10 cellular contexts compared by ENCODE assay signal in genomic region chr1:84698151-84698651, GRCh38. TPM values are rescaled to one million over a fixed set of nuclear protein-coding genes. Genes with fewer than 3 reads are reported as not detected.
DNase-seq lines count a peak whose midpoint lies in the region; ATAC-seq and TF ChIP-seq lines count a peak whose summit lies in the region.
"Had no signal": no experiment of that assay in that cellular context is flagged by ENCODE, and none has a peak within 500 bp of the region (broad histone marks: within the 10 kb centered on the region; RNA-seq: fewer than 3 reads in every experiment).

No MANE protein-coding gene starts in this region.

- TF ChIP-seq CTCF in HEK293 (tag by site-specific recombination; IDR thresholded peaks at IDR 0.05) (no peak), heart right ventricle (IDR thresholded peaks at IDR 0.05) (no peak), suprapubic skin (IDR thresholded peaks at IDR 0.05) (no peak)
- TF ChIP-seq CTCF in CD4-positive, alpha-beta T cell (IDR thresholded peaks at IDR 0.05): no peak

- H3K27me3 Mint-ChIP-seq in CD4-positive, alpha-beta T cell: peaks cover 10% of the 10 kb centered on the region

- DNase-seq in amniotic epithelial cell (ENCODE audit: low read depth) (peak; percentile 84), heart right ventricle (no peak), suprapubic skin (ENCODE audit: low spot score in 2 of 2) (no peak), NOMO-1 treated with dmso at 0.1 percent for 144 hours (lab: John Stamatoyannopoulos, UW; ENCODE audit: unreplicated experiment) (no peak), activated gamma-delta T cell (lab: John Stamatoyannopoulos, UW) (no peak)
- DNase-seq in CD4-positive, alpha-beta T cell: no peak
- DNase-seq: activated B cell treated with CpG ODN at 0.5 μM for 24 hours, NCI-H1694 had no signal

- H3K27ac ChIP-seq in HEK293 (ENCODE audit: extremely low read depth, low read depth, low read length) (no peak overlapping the region), heart right ventricle (peak overlapping the region in 7 of 10 donors; percentile 14 to 65 (median 55)), suprapubic skin (peak overlapping the region; percentile 61)
- H3K27ac ChIP-seq in CD4-positive, alpha-beta T cell (ENCODE audit: low read depth, low read length): no peak overlapping the region

- no peak for TF ChIP-seq EP300 in suprapubic skin (IDR thresholded peaks at IDR 0.05)

- intact Hi-C loops in heart right ventricle (cut with DNase I): loop anchor here in 1 of 10 donors (10.0 kb wide), 1 partner anchor 73 kb away; no protein-coding TSS in a partner anchor
- intact Hi-C loops in CD4-positive, alpha-beta T cell (cut with DNase I, micrococcal nuclease): loop anchor here (5.0 to 10.0 kb wide), 4 partner anchors 193 to 553 kb away; partner anchors contain the start of genes GNG5 (in 1 of the 2), PRKACB (in 1 of the 2), RPF1 (in 1 of the 2) and SPATA1 (in 1 of the 2)

- 27 to 39% methylated on average over 1 of the region's 1 CpG for whole genome bisulfite sequencing in heart right ventricle, 2 donors
- WGBS in suprapubic skin: 0% methylated on average over 1 of the region's 1 CpG

- H3K36me3 Mint-ChIP-seq in CD4-positive, alpha-beta T cell (ENCODE audit: low read depth): no peaks in the 10 kb centered on the region

- H3K27me3 ChIP-seq in heart right ventricle (no peaks in the 10 kb centered on the region), suprapubic skin (no peaks in the 10 kb centered on the region)
- H3K27me3 ChIP-seq in CD4-positive, alpha-beta T cell (ENCODE audit: control insufficient read depth, insufficient read depth, low read length): peaks cover 4% of the 10 kb centered on the region

- no peak for TF ChIP-seq POLR2A in suprapubic skin (IDR thresholded peaks at IDR 0.05)

- peaks cover 5% of the 10 kb centered on the region for H3K4me1 ChIP-seq in HEK293 (ENCODE audit: control insufficient read depth, insufficient read depth, low read length)
- peaks cover 0 to 32% (median 0%) of the 10 kb centered on the region in 9 donors for H3K4me1 ChIP-seq in heart right ventricle
- H3K4me1 ChIP-seq in suprapubic skin: peaks cover 14% of the 10 kb centered on the region

- H3K4me3 ChIP-seq in HEK293 (ENCODE audit: low read depth, low read length): no peak overlapping the region
- H3K4me3 ChIP-seq in heart right ventricle: no peak overlapping the region
- H3K4me3 ChIP-seq in suprapubic skin: no peak overlapping the region

- H3K4me1 Mint-ChIP-seq in CD4-positive, alpha-beta T cell (ENCODE audit: low read depth): peaks cover 40% of the 10 kb centered on the region

- ATAC-seq in heart right ventricle (peak in 6 of 8 donors; percentile 71 to 78 (median 75)), GM21786 (IDR thresholded peaks at IDR 0.05; ENCODE audit: unreplicated experiment) (no peak)
- no peak for ATAC-seq in CD4-positive, alpha-beta T cell (ENCODE audit: poor library complexity)

- H3K9me3 ChIP-seq in HEK293 (ENCODE audit: control insufficient read depth, insufficient read depth, low read depth, low read length) (no peaks in the 10 kb centered on the region), heart right ventricle (no peaks in the 10 kb centered on the region), suprapubic skin (no peaks in the 10 kb centered on the region)
- no peaks in the 10 kb centered on the region for H3K9me3 ChIP-seq in CD4-positive, alpha-beta T cell (ENCODE audit: control insufficient read depth, low read length)

- H3K36me3 ChIP-seq in HEK293 (ENCODE audit: control insufficient read depth in 2 of 2, insufficient read depth in 1 of 2, low read length in 2 of 2) (no peaks in the 10 kb centered on the region), heart right ventricle (no peaks in the 10 kb centered on the region), suprapubic skin (no peaks in the 10 kb centered on the region)

- CTCF ChIA-PET in HEK293 (lab: Yijun Ruan, JAX): interaction anchor here (0.5 to 0.7 kb wide), 2 partner anchors 50 to 260 kb away, joined by 3 read pairs; no protein-coding TSS in a partner anchor
- CTCF ChIA-PET in CD4-positive, alpha-beta T cell (lab: Charles Lee): no interaction called here

- H3K9me3 Mint-ChIP-seq in CD4-positive, alpha-beta T cell: peaks cover 3% of the 10 kb centered on the region
- H3K9me3 Mint-ChIP-seq: activated B cell treated with CpG ODN at 0.5 μM for 24 hours had no signal

- H3K27ac Mint-ChIP-seq in CD4-positive, alpha-beta T cell: no peak overlapping the region
- H3K27ac Mint-ChIP-seq: activated B cell treated with CpG ODN at 0.5 μM for 24 hours had no signal

- POLR2A ChIA-PET in HEK293 (lab: Yijun Ruan, JAX): no interaction called here
- POLR2A ChIA-PET in CD4-positive, alpha-beta T cell (lab: Charles Lee): no interaction called here

- no peak overlapping the region for H3K4me3 Mint-ChIP-seq in CD4-positive, alpha-beta T cell
- H3K4me3 Mint-ChIP-seq: activated B cell treated with CpG ODN at 0.5 μM for 24 hours had no signal

TF ChIP-seq in HEK293, 187 proteins besides CTCF, POLR2A, EP300 and RAD21 (continues in another document):
- peak; percentile 91 for TF ChIP-seq PRDM4 (tag by site-specific recombination; IDR thresholded peaks at IDR 0.05)
- TF ChIP-seq ZNF169 (tag by site-specific recombination; IDR thresholded peaks at IDR 0.05): no peak
- TF ChIP-seq ZNF398 (tag by site-specific recombination; IDR thresholded peaks at IDR 0.05): no peak
- TF ChIP-seq ZNF274 (IDR thresholded peaks at IDR 0.05; ENCODE audit: low read length): no peak
- no peak for TF ChIP-seq ZNF274 (tag by site-specific recombination; IDR thresholded peaks at IDR 0.05; ENCODE audit: borderline replicate concordance)
- no peak for TF ChIP-seq ZNF610 (tag by site-specific recombination; IDR thresholded peaks at IDR 0.05; ENCODE audit: borderline replicate concordance)
- TF ChIP-seq GLIS2 (tag by site-specific recombination; IDR thresholded peaks at IDR 0.05): no peak
- TF ChIP-seq ZNF600 (tag by site-specific recombination; IDR thresholded peaks at IDR 0.05): peak; percentile 34; the same call in 1 of the 2 replicates
- no peak for TF ChIP-seq BCL6B (tag by site-specific recombination; IDR thresholded peaks at IDR 0.05)
- peak; percentile 38; the same call in 1 of the 2 replicates for TF ChIP-seq ZNF335 (tag by site-specific recombination; conservative IDR thresholded peaks at IDR 0.05)

RNA-seq across cellular contexts. Expression of gene SSX2IP, which starts 7.9 kb away (rescaled TPM):
- 10 to 100 TPM in 8 of 10 donors, 1 to 10 TPM in 2; 6.3 to 14.9 (median 11.2) TPM for total RNA-seq in heart right ventricle
- polyA plus RNA-seq in heart right ventricle: 1 to 10 TPM; 2.9 to 4.3 TPM
- total RNA-seq in suprapubic skin: 10 to 100 TPM in 1 of 4 donors, 1 to 10 TPM in 3; 6.1 to 12.8 (median 9.4) TPM
- 1 to 10 TPM; 5.5 to 6.0 TPM for total RNA-seq in CD4-positive, alpha-beta T cell

Comparison
In these comparisons a context has a peak if more than half of its experiments do, and no peak if none do; other contexts are left out.
1. H3K27ac ChIP-seq: peak in heart right ventricle (7 of 10) and suprapubic skin (single experiment); none in HEK293 (single experiment) and CD4-positive, alpha-beta T cell (single experiment).
2. ATAC-seq: peak in heart right ventricle (6 of 8); none in CD4-positive, alpha-beta T cell (single experiment) and GM21786 (single experiment).